8 cellular contexts compared by ENCODE assay signal in genomic region chr13:108342369-108343289, GRCh38.
DNase-seq lines count a peak whose midpoint lies in the region; ATAC-seq and TF ChIP-seq lines count a peak whose summit lies in the region.

No MANE protein-coding gene starts in this region.

- in situ Hi-C loops in astrocyte of the spinal cord (cut with HindIII; ENCODE audit: low sequenced_read_pairs): no loop called here

- H3K36me3 Mint-ChIP-seq in activated naive CD4-positive, alpha-beta T cell treated with anti-CD3 and anti-CD28 coated beads for 36 hours (ENCODE audit: low read depth): no peaks in the 10 kb centered on the region

- H3K27me3 Mint-ChIP-seq in activated naive CD4-positive, alpha-beta T cell treated with anti-CD3 and anti-CD28 coated beads for 36 hours (ENCODE audit: low read depth): no peaks in the 10 kb centered on the region

- no peaks in the 10 kb centered on the region for H3K9me3 Mint-ChIP-seq in activated naive CD4-positive, alpha-beta T cell treated with anti-CD3 and anti-CD28 coated beads for 36 hours

- DNase-seq in activated naive CD4-positive, alpha-beta T cell treated with anti-CD3 and anti-CD28 coated beads for 36 hours: peak; percentile 28
- DNase-seq in activated naive CD4-positive, alpha-beta T cell (lab: John Stamatoyannopoulos, UW): no peak
- DNase-seq in HFF-Myc (ENCODE audit: extremely low read depth, low read depth): no peak
- DNase-seq in NCI-H345 (lab: John Stamatoyannopoulos, UW): peak; percentile 20
- DNase-seq in astrocyte of the spinal cord (ENCODE audit: low read depth, low spot score): peak; percentile 55
- DNase-seq in kidney glomerular epithelial cell (lab: John Stamatoyannopoulos, UW): peak; percentile 6

- H3K27ac Mint-ChIP-seq in activated naive CD4-positive, alpha-beta T cell treated with anti-CD3 and anti-CD28 coated beads for 36 hours: peak overlapping the region; percentile 56

- ATAC-seq in GM18520 (IDR thresholded peaks at IDR 0.05; ENCODE audit: unreplicated experiment) (no peak), HG03439 (IDR thresholded peaks at IDR 0.05; ENCODE audit: unreplicated experiment) (no peak)

- TF ChIP-seq CTCF in HFF-Myc (IDR thresholded peaks at IDR 0.05; ENCODE audit: low read depth, low read length, missing control alignments) (peak; percentile 58), astrocyte of the spinal cord (IDR thresholded peaks at IDR 0.05; ENCODE audit: low read depth, low read length) (peak; percentile 71)

- no peak overlapping the region for H3K4me3 ChIP-seq in HFF-Myc (replicated peaks; ENCODE audit: low read depth, low read length)
- H3K4me3 ChIP-seq in astrocyte of the spinal cord (ENCODE audit: low read depth, low read length): no peak overlapping the region

- CTCF ChIA-PET in activated naive CD4-positive, alpha-beta T cell treated with anti-CD3 and anti-CD28 coated beads for 36 hours (lab: Charles Lee): interaction anchor here (0.7 to 2.1 kb wide), 6 partner anchors 11 to 555 kb away, joined by 3 to 7 read pairs (median 6); no protein-coding TSS in a partner anchor

- peaks cover 24% of the 10 kb centered on the region for H3K4me1 Mint-ChIP-seq in activated naive CD4-positive, alpha-beta T cell treated with anti-CD3 and anti-CD28 coated beads for 36 hours (ENCODE audit: low read depth)

- H3K4me3 Mint-ChIP-seq in activated naive CD4-positive, alpha-beta T cell treated with anti-CD3 and anti-CD28 coated beads for 36 hours: peak overlapping the region; percentile 4

- intact Hi-C loops in activated naive CD4-positive, alpha-beta T cell treated with anti-CD3 and anti-CD28 coated beads for 36 hours (cut with micrococcal nuclease): loop anchor here (1.0 to 5.0 kb wide), 5 partner anchors 20 to 553 kb away; partner anchors contain the start of gene TNFSF13B

Comparison
In these comparisons a context has a peak if more than half of its experiments do, and no peak if none do; other contexts are left out.
1. DNase-seq: peak in activated naive CD4-positive, alpha-beta T cell treated with anti-CD3 and anti-CD28 coated beads for 36 hours (single experiment), NCI-H345 (single experiment), astrocyte of the spinal cord (single experiment) and kidney glomerular epithelial cell (single experiment); none in activated naive CD4-positive, alpha-beta T cell (0 of 4) and HFF-Myc (single experiment).